ENCODE assay signal across 8 cellular contexts in genomic region chr2:199739413-199740110, GRCh38.
DNase-seq lines count a peak whose midpoint lies in the region; ATAC-seq and TF ChIP-seq lines count a peak whose summit lies in the region.

No MANE protein-coding gene starts in this region.

- H3K27ac Mint-ChIP-seq in activated naive CD8-positive, alpha-beta T cell treated with anti-CD3 and anti-CD28 coated beads, Interleukin-2, amount 10 ng/mL, durations not matched to agents 7 days and 5 days = no peak overlapping the region

- POLR2A ChIA-PET in activated naive CD8-positive, alpha-beta T cell treated with anti-CD3 and anti-CD28 coated beads, Interleukin-2, amount 10 ng/mL, durations not matched to agents 7 days and 5 days (lab: Charles Lee) = no interaction called here

- no peaks in the 10 kb centered on the region for H3K9me3 Mint-ChIP-seq in activated naive CD8-positive, alpha-beta T cell treated with anti-CD3 and anti-CD28 coated beads, Interleukin-2, amount 10 ng/mL, durations not matched to agents 7 days and 5 days

- H3K4me3 ChIP-seq in SK-N-MC (peak overlapping the region; percentile 60), vagina (no peak overlapping the region)

- H3K27me3 ChIP-seq in vagina = no peaks in the 10 kb centered on the region

- DNase-seq in HT1080 (ENCODE audit: low read depth) (peak; percentile 47), SK-N-MC (ENCODE audit: low read depth, low spot score) (peak; percentile 35), cardiac septum (ENCODE audit: low spot score) (peak; percentile 79), pulmonary artery endothelial cell (ENCODE audit: low read depth, low spot score) (peak; percentile 8), vagina (ENCODE audit: extremely low spot score in 2 of 2) (no peak)
- DNase-seq in activated naive CD8-positive, alpha-beta T cell treated with anti-CD3 and anti-CD28 coated beads, Interleukin-2, amount 10 ng/mL, durations not matched to agents 7 days and 5 days = peak; percentile 67

- intact Hi-C loops in cardiac septum (cut with DNase I) (loop anchor here (5.0 kb wide), 1 partner anchor 1427 kb away; no protein-coding TSS in a partner anchor), vagina (cut with DNase I) (loop anchor here (10.0 kb wide), 1 partner anchor 1425 kb away; no protein-coding TSS in a partner anchor)

- H3K36me3 Mint-ChIP-seq in activated naive CD8-positive, alpha-beta T cell treated with anti-CD3 and anti-CD28 coated beads, Interleukin-2, amount 10 ng/mL, durations not matched to agents 7 days and 5 days = no peaks in the 10 kb centered on the region

- H3K27ac ChIP-seq in 22Rv1 (no peak overlapping the region), SK-N-MC (no peak overlapping the region), vagina (peak overlapping the region; percentile 22)

- no peak overlapping the region for H3K9ac ChIP-seq in SK-N-MC (ENCODE audit: insufficient read length)

- H3K27me3 Mint-ChIP-seq in activated naive CD8-positive, alpha-beta T cell treated with anti-CD3 and anti-CD28 coated beads, Interleukin-2, amount 10 ng/mL, durations not matched to agents 7 days and 5 days = peaks cover 16% of the 10 kb centered on the region

- TF ChIP-seq CTCF in 22Rv1 (IDR thresholded peaks at IDR 0.05) (peak; percentile 84), GM12873 (IDR thresholded peaks at IDR 0.05; ENCODE audit: insufficient read depth, low read depth, low read length, missing control alignments) (peak; percentile 83), vagina (IDR thresholded peaks at IDR 0.05) (peak; percentile 80 to 90 (median 89))

- H3K9me3 ChIP-seq in SK-N-MC (ENCODE audit: low read depth, low read length) (no peaks in the 10 kb centered on the region), vagina (no peaks in the 10 kb centered on the region)

- H3K36me3 ChIP-seq in SK-N-MC (ENCODE audit: insufficient read depth, low read length) (no peaks in the 10 kb centered on the region), vagina (no peaks in the 10 kb centered on the region)

- H3K4me1 ChIP-seq in vagina = peaks cover 26% of the 10 kb centered on the region

- no peak for TF ChIP-seq POLR2A in vagina (IDR thresholded peaks at IDR 0.05)

- no peak overlapping the region for H3K4me3 Mint-ChIP-seq in activated naive CD8-positive, alpha-beta T cell treated with anti-CD3 and anti-CD28 coated beads, Interleukin-2, amount 10 ng/mL, durations not matched to agents 7 days and 5 days

- ATAC-seq in activated naive CD8-positive, alpha-beta T cell treated with anti-CD3 and anti-CD28 coated beads, Interleukin-2, amount 10 ng/mL, durations not matched to agents 7 days and 5 days (ENCODE audit: low read depth) = no peak

- peaks cover 4% of the 10 kb centered on the region for H3K4me1 Mint-ChIP-seq in activated naive CD8-positive, alpha-beta T cell treated with anti-CD3 and anti-CD28 coated beads, Interleukin-2, amount 10 ng/mL, durations not matched to agents 7 days and 5 days

Comparison
In these comparisons a context has a peak if more than half of its experiments do, and no peak if none do; other contexts are left out.
1. DNase-seq: peak in HT1080 (single experiment), SK-N-MC (single experiment), activated naive CD8-positive, alpha-beta T cell treated with anti-CD3 and anti-CD28 coated beads, Interleukin-2, amount 10 ng/mL, durations not matched to agents 7 days and 5 days (single experiment), cardiac septum (single experiment) and pulmonary artery endothelial cell (single experiment); none in vagina (0 of 2).
2. Peak in every context shown above with its lines, with median percentiles within 50 percentile points of each other: CTCF ChIP-seq.